Comparison of ENCODE assay signal across 12 cellular contexts in genomic region chr1:8122160-8122476, GRCh38.
DNase-seq lines count a peak whose midpoint lies in the region; ATAC-seq, FAIRE-seq and TF ChIP-seq lines count a peak whose summit lies in the region.
"Had no signal": no experiment of that assay in that cellular context is flagged by ENCODE, and none has a peak within 500 bp of the region (broad histone marks: within the 10 kb centered on the region; RNA-seq: fewer than 3 reads in every experiment).

No MANE protein-coding gene starts in this region.

- FAIRE-seq in RCC 7860 (lab: Jason Lieb, UNC) = peak; percentile 65
- FAIRE-seq: H1 had no signal

- no peak overlapping the region for H3K4me3 ChIP-seq in esophagus (ENCODE audit: low read depth in 1 of 2, low read length in 2 of 2)

- peak overlapping the region; percentile 73 to 94 for H3K27ac ChIP-seq in esophagus (ENCODE audit: low read depth in 2 of 2, low read length in 1 of 2)

- no TSS peak for BruUV-seq in Calu3 (replicated peaks; lab: Mats Ljungman, UMichigan)

- H3K27me3 Mint-ChIP-seq in Calu3 (ENCODE audit: unreplicated experiment) = no peaks in the 10 kb centered on the region
- no peaks in the 10 kb centered on the region for H3K27me3 Mint-ChIP-seq in progenitor cell of endocrine pancreas

- H3K4me1 Mint-ChIP-seq in Calu3 (ENCODE audit: low read depth, unreplicated experiment) (peaks cover 47% of the 10 kb centered on the region), progenitor cell of endocrine pancreas (ENCODE audit: low read depth) (peaks cover 36% of the 10 kb centered on the region)

- H3K4me1 ChIP-seq in esophagus (ENCODE audit: control insufficient read depth in 2 of 2, insufficient read depth in 2 of 2, low read length in 1 of 2) = peaks cover 4% of the 10 kb centered on the region in 2 donors

- 65 to 83% methylated on average over 3 of the region's 3 CpGs for WGBS in esophagus, 2 donors

- H3K9me3 Mint-ChIP-seq in Calu3 (ENCODE audit: low read depth, unreplicated experiment) (peaks cover 5% of the 10 kb centered on the region), progenitor cell of endocrine pancreas (ENCODE audit: low read depth) (peaks cover 18% of the 10 kb centered on the region)

- ATAC-seq in HG02610 (IDR thresholded peaks at IDR 0.05; ENCODE audit: unreplicated experiment) (no peak), GM19324 (IDR thresholded peaks at IDR 0.05; ENCODE audit: low FRiP score, unreplicated experiment) (no peak)

- CTCF ChIA-PET in Calu3 (lab: Charles Lee) = interaction anchor here (0.7 to 1.5 kb wide), 4 partner anchors 15 to 117 kb away, joined by 3 to 6 read pairs (median 4); no protein-coding TSS in a partner anchor

- H3K36me3 ChIP-seq in esophagus (ENCODE audit: control insufficient read depth in 2 of 2, insufficient read depth in 2 of 2, low read length in 1 of 2) = no peaks in the 10 kb centered on the region

- H3K36me3 Mint-ChIP-seq in Calu3 (ENCODE audit: insufficient read depth, unreplicated experiment) (peaks cover 20% of the 10 kb centered on the region), progenitor cell of endocrine pancreas (ENCODE audit: insufficient read depth) (peaks cover 11% of the 10 kb centered on the region)

- TF ChIP-seq CTCF in Calu3 (IDR thresholded peaks at IDR 0.05; ENCODE audit: unreplicated experiment) (no peak), progenitor cell of endocrine pancreas (IDR thresholded peaks at IDR 0.05; ENCODE audit: unreplicated experiment) (no peak)

- H3K9me3 ChIP-seq in esophagus (ENCODE audit: control insufficient read depth in 2 of 2, insufficient read depth in 1 of 2, low read depth in 1 of 2, low read length in 1 of 2) = peaks cover 0 to 5% of the 10 kb centered on the region in 2 donors

- peak overlapping the region; percentile 98 for H3K27ac Mint-ChIP-seq in Calu3 (ENCODE audit: unreplicated experiment)
- peak overlapping the region; percentile 98 for H3K27ac Mint-ChIP-seq in progenitor cell of endocrine pancreas

- intact Hi-C loops in Calu3 (cut with micrococcal nuclease; ENCODE audit: unreplicated experiment) = no loop called here

- DNase-seq in Calu3 (peak; percentile 28), RCC 7860 (ENCODE audit: low spot score) (peak; percentile 71), progenitor cell of endocrine pancreas (ENCODE audit: low spot score, unreplicated experiment) (no peak), NCI-H2081 (lab: John Stamatoyannopoulos, UW) (no peak), AG08395 (ENCODE audit: low spot score) (no peak)
- DNase-seq: activated CD4-positive, alpha-beta T cell treated with anti-CD3 and anti-CD28 coated beads for 48 hours; COR-L47; NCI-H1436 treated with DMSO at 0.1 percent for 48 hours had no signal

- H3K4me3 Mint-ChIP-seq in Calu3 (ENCODE audit: low read depth, unreplicated experiment) = peak overlapping the region; percentile 28
- no peak overlapping the region for H3K4me3 Mint-ChIP-seq in progenitor cell of endocrine pancreas (ENCODE audit: low read depth)

- no peaks in the 10 kb centered on the region for H3K27me3 ChIP-seq in esophagus (ENCODE audit: control insufficient read depth in 1 of 2, insufficient read depth in 2 of 2, low read length in 2 of 2)

Comparison
In these comparisons a context has a peak if more than half of its experiments do, and no peak if none do; other contexts are left out.
1. DNase-seq: peak in Calu3 (single experiment) and RCC 7860 (single experiment); none in progenitor cell of endocrine pancreas (single experiment), NCI-H2081 (0 of 2) and AG08395 (single experiment).